In genomic region chr5:160008529-160008876, GRCh38 we compare ENCODE assay signal across 8 cellular contexts. TPM values are rescaled to one million over a fixed set of nuclear protein-coding genes. Genes with fewer than 3 reads are reported as not detected.
DNase-seq lines count a peak whose midpoint lies in the region; ATAC-seq and TF ChIP-seq lines count a peak whose summit lies in the region.
"Not testable (repeated sequence)": the region's sequence is repeated elsewhere in the genome, so short reads cannot be mapped to it uniquely, and the experiment has no call there.

No MANE protein-coding gene starts in this region.

- H2AFZ ChIP-seq in DND-41 (ENCODE audit: low read depth, low read length) = peak overlapping the region; percentile 86

- in situ Hi-C loops in HAP-1 (cut with MboI; ENCODE audit: low sequenced_read_pairs) = not testable (repeated sequence)

- intact Hi-C loops in activated naive CD4-positive, alpha-beta T cell treated with anti-CD3 and anti-CD28 coated beads for 36 hours (cut with micrococcal nuclease) = loop anchor here (5.0 kb wide), 1 partner anchor 676 kb away; the partner anchor contains the start of gene IL12B

- H3K9me3 ChIP-seq in DND-41 (ENCODE audit: insufficient read depth, low read length, severe bottlenecking); HAP-1; MG63: not testable (repeated sequence)

- ATAC-seq in DND-41 (ENCODE audit: insufficient read depth, low read depth) = peak; percentile 27
- not testable (repeated sequence) for ATAC-seq in memory B cell (ENCODE audit: low read depth)

- TF ChIP-seq CTCF in DND-41 (IDR thresholded peaks at IDR 0.05; ENCODE audit: borderline replicate concordance, extremely low read depth, low read length, poor library complexity, severe bottlenecking); type B pancreatic cell (conservative IDR thresholded peaks at IDR 0.05): not testable (repeated sequence)

- H3K36me3 ChIP-seq in DND-41 (ENCODE audit: insufficient read depth, low read length) (peaks cover 28% of the 10 kb centered on the region), HAP-1 (replicated peaks) (peaks cover 18% of the 10 kb centered on the region), MG63 (peaks cover 25% of the 10 kb centered on the region)

- peak overlapping the region in 1 of 2 experiments; percentile 75; a peak in 2 of 4 replicates for H3K4me3 ChIP-seq in DND-41 (ENCODE audit: low read depth in 1 of 2, low read length in 2 of 2)
- H3K4me3 ChIP-seq in HAP-1 = peak overlapping the region; percentile 84; the same call in 1 of the 2 replicates
- H3K4me3 ChIP-seq in MG63 = peak overlapping the region; percentile 84

- H3K27ac ChIP-seq in DND-41 (ENCODE audit: low read length) = peak overlapping the region; percentile 35; the same call in 1 of the 2 replicates
- H3K27ac ChIP-seq in epithelial cell of prostate = peak overlapping the region; percentile 82

- peak overlapping the region; percentile 18; the same call in 1 of the 2 replicates for H3K9ac ChIP-seq in DND-41 (ENCODE audit: low read depth, low read length)

- peaks cover 29% of the 10 kb centered on the region for H3K4me1 ChIP-seq in DND-41 (ENCODE audit: insufficient read depth, low read length)
- H3K4me1 ChIP-seq in HAP-1 = not testable (repeated sequence)

- CTCF ChIA-PET in activated naive CD4-positive, alpha-beta T cell treated with anti-CD3 and anti-CD28 coated beads for 36 hours (lab: Charles Lee) = interaction anchor here (0.7 to 4.2 kb wide), 3 partner anchors 12 to 492 kb away, joined by 3 to 30 read pairs (median 3); no protein-coding TSS in a partner anchor

- peaks cover 27% of the 10 kb centered on the region for H3K4me1 Mint-ChIP-seq in activated naive CD4-positive, alpha-beta T cell treated with anti-CD3 and anti-CD28 coated beads for 36 hours (ENCODE audit: low read depth)
- peaks cover 22% of the 10 kb centered on the region for H3K4me1 Mint-ChIP-seq in memory B cell
- peaks cover 16% of the 10 kb centered on the region for H3K4me1 Mint-ChIP-seq in type B pancreatic cell (ENCODE audit: unreplicated experiment)

- not testable (repeated sequence) for H3K27me3 Mint-ChIP-seq in activated naive CD4-positive, alpha-beta T cell treated with anti-CD3 and anti-CD28 coated beads for 36 hours (ENCODE audit: low read depth); memory B cell; type B pancreatic cell

- peak overlapping the region; percentile 46 for H3K4me3 Mint-ChIP-seq in activated naive CD4-positive, alpha-beta T cell treated with anti-CD3 and anti-CD28 coated beads for 36 hours
- H3K4me3 Mint-ChIP-seq in memory B cell (peak overlapping the region; percentile 8), type B pancreatic cell (peak overlapping the region; percentile 98)

- H3K4me2 ChIP-seq in DND-41 (ENCODE audit: insufficient read depth, low read length) = peak overlapping the region; percentile 96

- H3K36me3 Mint-ChIP-seq in activated naive CD4-positive, alpha-beta T cell treated with anti-CD3 and anti-CD28 coated beads for 36 hours (ENCODE audit: low read depth); memory B cell; type B pancreatic cell: not testable (repeated sequence)

- H3K79me2 ChIP-seq in DND-41 (ENCODE audit: insufficient read depth, low read length) = peaks cover 39% of the 10 kb centered on the region

- not testable (repeated sequence) for H3K9me3 Mint-ChIP-seq in activated naive CD4-positive, alpha-beta T cell treated with anti-CD3 and anti-CD28 coated beads for 36 hours; memory B cell; type B pancreatic cell

- H3K27ac Mint-ChIP-seq in activated naive CD4-positive, alpha-beta T cell treated with anti-CD3 and anti-CD28 coated beads for 36 hours = not testable (repeated sequence)
- H3K27ac Mint-ChIP-seq in memory B cell (peak overlapping the region; percentile 96), type B pancreatic cell (peak overlapping the region; percentile 98)

- DNase-seq in DND-41; HAP-1 (ENCODE audit: low spot score in 2 of 2); MG63; activated naive CD4-positive, alpha-beta T cell treated with anti-CD3 and anti-CD28 coated beads for 36 hours; epithelial cell of prostate (ENCODE audit: low read depth, low spot score); memory B cell (ENCODE audit: low spot score in 2 of 2); type B pancreatic cell (ENCODE audit: extremely low spot score, unreplicated experiment): not testable (repeated sequence)
- peak; percentile 5 for DNase-seq in putamen (ENCODE audit: low spot score)

- not testable (repeated sequence) for H4K20me1 ChIP-seq in DND-41 (ENCODE audit: insufficient read depth, low read length)

- not testable (repeated sequence) for H3K27me3 ChIP-seq in DND-41 (ENCODE audit: insufficient read depth, low read length, poor library complexity); HAP-1 (ENCODE audit: low read depth); MG63

RNA-seq across cellular contexts. Expression of gene TTC1, which starts 0.4 kb away (rescaled TPM):
- 52.3 and 59.6 TPM in 2 replicates for total RNA-seq in MG63 (2014; rRNA removed; shearing (Covaris generic); ENCODE audit: low replicate concordance)
- 10 to 100 TPM; 46.0 to 47.1 TPM for total RNA-seq in activated naive CD4-positive, alpha-beta T cell treated with anti-CD3 and anti-CD28 coated beads for 36 hours
- total RNA-seq in type B pancreatic cell (ENCODE audit: low replicate concordance) = 34.6 and 43.1 TPM in 2 replicates

Comparison
In these comparisons a context has a peak if more than half of its experiments do, and no peak if none do; other contexts are left out.
1. H3K4me3 Mint-ChIP-seq: peak in every context shown above with its lines; median percentile 98 in type B pancreatic cell; 46 in activated naive CD4-positive, alpha-beta T cell treated with anti-CD3 and anti-CD28 coated beads for 36 hours; 8 in memory B cell.